ENCODE assay signal across 8 cellular contexts in the genomic region with DNA sequence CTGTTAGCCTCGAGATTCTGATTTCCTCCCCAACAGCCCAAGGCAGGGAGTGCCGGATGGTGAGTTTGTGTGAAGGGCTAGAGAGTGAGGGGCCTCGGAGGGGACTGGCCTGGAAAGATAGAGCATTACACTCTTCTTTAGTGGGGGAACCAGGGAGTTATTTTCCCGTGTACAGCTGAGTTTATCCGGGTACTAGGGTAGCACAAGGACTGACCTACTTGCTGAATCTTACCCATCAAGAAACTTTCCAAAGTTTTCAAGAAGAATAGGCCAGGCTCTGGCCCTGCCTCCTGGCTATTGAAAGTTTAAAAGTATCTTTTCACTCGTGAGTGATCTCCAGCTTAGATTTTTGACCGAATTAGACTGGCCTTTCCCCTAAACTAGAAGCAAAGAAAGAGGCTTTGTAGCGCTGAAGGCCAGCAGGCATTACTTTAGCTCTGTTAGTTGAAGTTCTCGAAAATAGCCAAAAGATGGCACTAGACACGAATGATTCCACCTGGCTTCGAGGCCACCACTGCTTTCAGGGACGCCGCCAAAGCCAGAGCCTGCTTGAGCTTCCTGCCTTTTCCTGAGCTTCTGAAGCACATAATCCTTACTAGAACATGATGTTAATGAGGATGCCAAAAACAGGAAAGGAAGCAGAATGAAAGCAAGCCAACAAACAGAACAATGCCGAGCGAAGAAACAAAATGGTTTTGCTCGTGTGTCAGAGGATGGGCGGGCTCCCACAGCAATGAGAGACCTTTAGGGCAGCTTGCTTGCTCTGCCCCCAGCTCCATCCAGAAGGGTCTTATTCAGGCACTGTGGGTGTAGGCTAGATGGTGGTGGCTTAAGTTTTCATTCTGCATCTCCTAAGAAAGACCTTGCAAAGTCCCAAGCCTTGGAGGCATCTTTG. TPM values are rescaled to one million over a fixed set of nuclear protein-coding genes. Genes with fewer than 3 reads are reported as not detected.
DNase-seq lines count a peak whose midpoint lies in the region; ATAC-seq and TF ChIP-seq lines count a peak whose summit lies in the region.

No MANE protein-coding gene starts in this region.

- TF ChIP-seq CTCF in A673 (conservative IDR thresholded peaks at IDR 0.05; ENCODE audit: low read depth, low read length) (peak; percentile 80), GM10248 (IDR thresholded peaks at IDR 0.05; ENCODE audit: control extremely low read depth, extremely low read depth, low read depth, missing control alignments) (peak; percentile 55), esophagus muscularis mucosa (IDR thresholded peaks at IDR 0.05) (peak; percentile 47 to 64 (median 48)), nephron progenitor cell (IDR thresholded peaks at IDR 0.05) (peak; percentile 64)

- H3K4me3 ChIP-seq in A673 (ENCODE audit: low read depth, low read length, poor library complexity, severe bottlenecking) (no peak overlapping the region), SK-N-MC (no peak overlapping the region), esophagus muscularis mucosa (no peak overlapping the region)

- H3K27me3 ChIP-seq in A673 (replicated peaks; ENCODE audit: insufficient read depth, low read depth, low read length, poor library complexity) (no peaks in the 10 kb centered on the region), esophagus muscularis mucosa (no peaks in the 10 kb centered on the region)

- no peaks in the 10 kb centered on the region for H3K36me3 Mint-ChIP-seq in nephron progenitor cell (ENCODE audit: low read depth)
- no peaks in the 10 kb centered on the region for H3K36me3 Mint-ChIP-seq in natural killer cell treated with Interleukin-12 subunit alpha and Interleukin-12 subunit beta and Interleukin-15 and Interleukin-18, amount 100 ng/mL, for 72 hours

- no peak overlapping the region for H3K27ac ChIP-seq in A673 (ENCODE audit: low read depth, low read length, poor library complexity, severe bottlenecking)
- H3K27ac ChIP-seq in SK-N-MC: no peak overlapping the region
- H3K27ac ChIP-seq in esophagus muscularis mucosa (replicated peaks in 1 of 4): no peak overlapping the region

- peak; percentile 89 for ATAC-seq in HG02610 (IDR thresholded peaks at IDR 0.05; ENCODE audit: unreplicated experiment)
- ATAC-seq in natural killer cell treated with Interleukin-12 subunit alpha and Interleukin-12 subunit beta and Interleukin-15 and Interleukin-18, amount 100 ng/mL, for 72 hours: no peak

- H3K27ac Mint-ChIP-seq in nephron progenitor cell: no peak overlapping the region
- no peak overlapping the region for H3K27ac Mint-ChIP-seq in natural killer cell treated with Interleukin-12 subunit alpha and Interleukin-12 subunit beta and Interleukin-15 and Interleukin-18, amount 100 ng/mL, for 72 hours

- intact Hi-C loops in A673 (cut with micrococcal nuclease; ENCODE audit: unreplicated experiment): loop anchor here (2.0 to 10.0 kb wide), 5 partner anchors 164 to 936 kb away; no protein-coding TSS in a partner anchor
- intact Hi-C loops in esophagus muscularis mucosa (cut with DNase I): no loop called here

- no peaks in the 10 kb centered on the region for H3K36me3 ChIP-seq in A673 (ENCODE audit: insufficient read depth, low read length, poor library complexity, severe bottlenecking)
- H3K36me3 ChIP-seq in SK-N-MC (ENCODE audit: insufficient read depth, low read length): no peaks in the 10 kb centered on the region
- no peaks in the 10 kb centered on the region for H3K36me3 ChIP-seq in esophagus muscularis mucosa

- WGBS in esophagus muscularis mucosa: 31% methylated on average over 17 of the region's 17 CpGs

- peaks cover 10% of the 10 kb centered on the region for H3K4me1 ChIP-seq in A673 (ENCODE audit: insufficient read depth, low read length, poor library complexity, severe bottlenecking)
- peaks cover 0 to 8% (median 7%) of the 10 kb centered on the region in 4 donors for H3K4me1 ChIP-seq in esophagus muscularis mucosa

- H3K4me3 Mint-ChIP-seq in nephron progenitor cell: no peak overlapping the region
- no peak overlapping the region for H3K4me3 Mint-ChIP-seq in natural killer cell treated with Interleukin-12 subunit alpha and Interleukin-12 subunit beta and Interleukin-15 and Interleukin-18, amount 100 ng/mL, for 72 hours

- no peaks in the 10 kb centered on the region for H3K9me3 ChIP-seq in A673 (ENCODE audit: low read depth, low read length, poor library complexity, severe bottlenecking)
- no peaks in the 10 kb centered on the region for H3K9me3 ChIP-seq in SK-N-MC (ENCODE audit: low read depth, low read length)
- H3K9me3 ChIP-seq in esophagus muscularis mucosa: no peaks in the 10 kb centered on the region

- BruUV-seq in A673 (replicated peaks; lab: Mats Ljungman, UMichigan): no TSS peak

- H3K4me1 Mint-ChIP-seq in nephron progenitor cell: no peaks in the 10 kb centered on the region
- H3K4me1 Mint-ChIP-seq in natural killer cell treated with Interleukin-12 subunit alpha and Interleukin-12 subunit beta and Interleukin-15 and Interleukin-18, amount 100 ng/mL, for 72 hours (ENCODE audit: low read depth in 2 of 2): no peaks in the 10 kb centered on the region

- DNase-seq in A673 (ENCODE audit: low spot score) (peak; percentile 89), GM10248 (ENCODE audit: extremely low spot score) (peak; percentile 58), NAMALWA (ENCODE audit: low spot score) (peak; percentile 77), SK-N-MC (ENCODE audit: low read depth, low spot score) (peak; percentile 45), esophagus muscularis mucosa (ENCODE audit: extremely low spot score) (no peak), nephron progenitor cell (peak; percentile 58)
- no peak for DNase-seq in natural killer cell treated with Interleukin-12 subunit alpha and Interleukin-12 subunit beta and Interleukin-15 and Interleukin-18, amount 100 ng/mL, for 72 hours (ENCODE audit: low spot score)

- TF ChIP-seq EP300 in esophagus muscularis mucosa (IDR thresholded peaks at IDR 0.05): no peak

- no peaks in the 10 kb centered on the region for H3K9me3 Mint-ChIP-seq in nephron progenitor cell
- no peaks in the 10 kb centered on the region for H3K9me3 Mint-ChIP-seq in natural killer cell treated with Interleukin-12 subunit alpha and Interleukin-12 subunit beta and Interleukin-15 and Interleukin-18, amount 100 ng/mL, for 72 hours

- POLR2A ChIA-PET in A673 (lab: Charles Lee; ENCODE audit: low non-redundant PET): interaction anchor here (1.0 kb wide), 1 partner anchor 280 kb away, joined by 5 read pairs; no protein-coding TSS in a partner anchor
- POLR2A ChIA-PET in GM10248 (lab: Yijun Ruan, JAX): no interaction called here

- TF ChIP-seq POLR2A in esophagus muscularis mucosa (IDR thresholded peaks at IDR 0.05; ENCODE audit: low read depth): no peak

- no peak overlapping the region for H3K9ac ChIP-seq in SK-N-MC (ENCODE audit: insufficient read length)

- CTCF ChIA-PET in A673 (lab: Charles Lee): interaction anchor here (0.6 to 1.3 kb wide), 7 partner anchors 86 to 689 kb away, joined by 3 to 6 read pairs (median 3); no protein-coding TSS in a partner anchor
- CTCF ChIA-PET in GM10248 (lab: Yijun Ruan, JAX): interaction anchor here (0.7 to 2.0 kb wide), 14 partner anchors 8 to 155 kb away, joined by 3 to 5 read pairs (median 4); no protein-coding TSS in a partner anchor

- H3K27me3 Mint-ChIP-seq in nephron progenitor cell (ENCODE audit: low read depth, poor library complexity): peaks cover 8% of the 10 kb centered on the region
- H3K27me3 Mint-ChIP-seq in natural killer cell treated with Interleukin-12 subunit alpha and Interleukin-12 subunit beta and Interleukin-15 and Interleukin-18, amount 100 ng/mL, for 72 hours: peaks cover 1 to 10% of the 10 kb centered on the region in 2 donors

RNA-seq across cellular contexts. Expression of a gene that starts 55.8 kb away (rescaled TPM):
- total RNA-seq in A673 (2021) (110 and 112 TPM in 2 replicates), esophagus muscularis mucosa (10 to 100 TPM; 24.5 to 33.6 (median 26.3) TPM)
- 10 to 100 TPM; 59.8 to 69.9 TPM for total RNA-seq in natural killer cell treated with Interleukin-12 subunit alpha and Interleukin-12 subunit beta and Interleukin-15 and Interleukin-18, amount 100 ng/mL, for 72 hours

Comparison
In these comparisons a context has a peak if more than half of its experiments do, and no peak if none do; other contexts are left out.
1. DNase-seq: peak in A673 (single experiment), GM10248 (single experiment), NAMALWA (single experiment), SK-N-MC (single experiment) and nephron progenitor cell (single experiment); none in esophagus muscularis mucosa (single experiment) and natural killer cell treated with Interleukin-12 subunit alpha and Interleukin-12 subunit beta and Interleukin-15 and Interleukin-18, amount 100 ng/mL, for 72 hours (single experiment).
2. Peak in every context shown above with its lines, with median percentiles within 50 percentile points of each other: CTCF ChIP-seq.